Comparison of ENCODE assay signal across 16 cellular contexts in the genomic region with DNA sequence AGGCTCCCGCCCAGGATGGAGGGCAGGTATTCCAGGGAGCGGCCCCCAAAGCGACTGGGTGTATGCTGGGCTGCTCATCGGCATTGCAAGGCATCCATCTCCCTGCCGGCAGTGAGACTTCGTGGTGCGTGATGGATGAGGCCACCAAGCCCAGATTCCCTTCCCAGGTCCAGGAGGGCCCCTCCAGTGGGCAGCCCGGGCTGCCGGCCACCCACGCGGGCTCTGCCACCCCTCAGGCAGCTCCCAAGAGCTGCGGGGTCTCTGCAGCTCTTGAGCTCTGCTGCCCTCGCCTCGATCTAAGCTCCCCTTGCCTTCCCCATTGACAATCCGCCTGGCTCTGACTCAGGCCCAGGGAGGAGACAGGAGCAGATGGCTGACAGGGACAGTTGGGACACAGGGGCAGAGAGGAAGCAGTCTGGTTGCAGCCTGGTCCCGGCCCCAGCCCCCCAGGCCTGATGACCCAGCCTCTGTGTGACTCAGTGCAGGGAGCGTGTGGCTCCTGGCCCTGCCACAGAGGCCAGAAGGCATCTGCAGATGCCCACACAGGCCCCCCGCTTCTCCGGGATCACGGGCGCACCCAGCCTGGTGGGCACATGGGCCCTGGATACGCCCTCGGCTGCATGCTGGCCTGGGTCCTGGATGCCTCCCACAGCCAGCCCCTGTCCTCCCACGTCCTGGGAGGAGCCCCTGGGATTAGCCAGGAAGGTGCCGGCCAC.
DNase-seq lines count a peak whose midpoint lies in the region; ATAC-seq and TF ChIP-seq lines count a peak whose summit lies in the region.
"Had no signal": no experiment of that assay in that cellular context is flagged by ENCODE, and none has a peak within 500 bp of the region (broad histone marks: within the 10 kb centered on the region; RNA-seq: fewer than 3 reads in every experiment).

No MANE protein-coding gene starts in this region.

- in situ Hi-C loops in ACHN (cut with HindIII; ENCODE audit: low pct_ligation_motif_present, low pct_unique_long_range_greater_than_20kb, low sequenced_read_pairs) = no loop called here

- H3K4me3 ChIP-seq in AG10803 (ENCODE audit: low read length) = no peak overlapping the region
- H3K4me3 ChIP-seq in HL-60 (replicated peaks; ENCODE audit: insufficient read depth, low read length) = no peak overlapping the region
- H3K4me3 ChIP-seq: left ventricle myocardium inferior had no signal

- CTCF ChIA-PET in RWPE1 (lab: Yijun Ruan, JAX) = interaction anchor here (0.6 to 2.4 kb wide), 4 partner anchors 9 to 560 kb away, joined by 3 to 11 read pairs (median 4); no protein-coding TSS in a partner anchor

- TF ChIP-seq CTCF in AG10803 (conservative IDR thresholded peaks at IDR 0.05; ENCODE audit: low read length) (no peak), HL-60 (IDR thresholded peaks at IDR 0.05; ENCODE audit: insufficient read depth, low read length) (no peak), RWPE1 (conservative IDR thresholded peaks at IDR 0.05; ENCODE audit: low read depth) (no peak)

- H3K27ac ChIP-seq in HL-60 (replicated peaks) = peak overlapping the region; percentile 74
- H3K27ac ChIP-seq in RWPE1 = peak overlapping the region; percentile 5; the same call in 1 of the 2 replicates
- H3K27ac ChIP-seq: left ventricle myocardium inferior, neutrophil had no signal

- POLR2A ChIA-PET in RWPE1 (lab: Yijun Ruan, JAX; ENCODE audit: low non-redundant PET) = no interaction called here

- DNase-seq in AG10803 (ENCODE audit: low read depth) (peak; percentile 17), HL-60 (ENCODE audit: low read depth in 1 of 2, low spot score in 1 of 2) (peak; percentile 84 to 85), RWPE1 (ENCODE audit: low spot score) (no peak), islet precursor cell (peak; percentile 71), ACHN (no peak), NCI-H526 (lab: John Stamatoyannopoulos, UW) (no peak), NK-92 (lab: John Stamatoyannopoulos, UW; ENCODE audit: unreplicated experiment) (no peak)
- DNase-seq: activated CD4-positive, alpha-beta memory T cell treated with anti-CD3 and anti-CD28 coated beads for 36 hours; activated effector memory CD4-positive, alpha-beta T cell treated with anti-CD3 and anti-CD28 coated beads, Interleukin-2, amount 50 U/mL, for 16 hours; GDM1; head of caudate nucleus; left ventricle myocardium inferior; NCI-H1105; NCI-H446 treated with DMSO at 0.1 percent for 48 hours had no signal

- no peaks in the 10 kb centered on the region for H3K27me3 ChIP-seq in HL-60 (ENCODE audit: insufficient read depth, poor library complexity, severe bottlenecking)
- H3K27me3 ChIP-seq: neutrophil had no signal

- ATAC-seq in GM19324 (IDR thresholded peaks at IDR 0.05; ENCODE audit: low FRiP score, unreplicated experiment) = no peak

Comparison
In these comparisons a context has a peak if more than half of its experiments do, and no peak if none do; other contexts are left out.
1. DNase-seq: peak in AG10803 (single experiment), HL-60 (2 of 2) and islet precursor cell (single experiment); none in RWPE1 (single experiment), ACHN (single experiment), NCI-H526 (0 of 2) and NK-92 (single experiment).